In genomic region chr15:88620995-88621772, GRCh38 we compare ENCODE assay signal across 8 cellular contexts. TPM values are rescaled to one million over a fixed set of nuclear protein-coding genes. Genes with fewer than 3 reads are reported as not detected.
DNase-seq lines count a peak whose midpoint lies in the region; ATAC-seq, FAIRE-seq and TF ChIP-seq lines count a peak whose summit lies in the region.

Gene AEN (plus strand): TSS chr15:88621340. CDS start chr15:88626210, 4,870 bp downstream.

- H3K36me3 ChIP-seq in BE2C (peaks cover 24% of the 10 kb centered on the region), kidney epithelial cell (ENCODE audit: control insufficient read depth, insufficient read depth, low read length) (peaks cover 1% of the 10 kb centered on the region)

- ATAC-seq in HG03442 (IDR thresholded peaks at IDR 0.05; ENCODE audit: unreplicated experiment) = peak; percentile 90

- H3K27me3 ChIP-seq in BE2C (no peaks in the 10 kb centered on the region), kidney epithelial cell (ENCODE audit: control insufficient read depth, insufficient read depth, low read length) (no peaks in the 10 kb centered on the region)

- peaks cover 8% of the 10 kb centered on the region for H3K4me1 ChIP-seq in BE2C

- no peak for TF ChIP-seq CTCF in BE2C (IDR thresholded peaks at IDR 0.05; ENCODE audit: low read depth, low read length)
- TF ChIP-seq CTCF in kidney epithelial cell (IDR thresholded peaks at IDR 0.05; ENCODE audit: insufficient read depth, low read length, poor library complexity, severe bottlenecking) = no peak

- H3K4me3 ChIP-seq in BE2C (ENCODE audit: low read depth, low read length) = peak within 1 kb of the TSS; percentile 87
- H3K4me3 ChIP-seq in kidney epithelial cell (ENCODE audit: low read depth, low read length) = peak within 1 kb of the TSS; percentile 79

- no peaks in the 10 kb centered on the region for H3K9me3 ChIP-seq in BE2C

- peak; percentile 86 for FAIRE-seq in GM19239 (lab: Jason Lieb, UNC)

- peak; percentile 97 for DNase-seq in BE2C
- peak; percentile 89 for DNase-seq in GM19239 (ENCODE audit: insufficient read length, low spot score)
- DNase-seq in NCI-H510A treated with DMSO at 0.1 percent for 48 hours (lab: John Stamatoyannopoulos, UW) = peak; percentile 80
- DNase-seq in activated CD4-positive, alpha-beta T cell treated with anti-CD3 and anti-CD28 coated beads for 1 hour = peak; percentile 92
- DNase-seq in cerebellum (ENCODE audit: low spot score) = peak; percentile 99
- DNase-seq in kidney epithelial cell (ENCODE audit: low read depth) = peak; percentile 79
- peak; percentile 96 for DNase-seq in stimulated activated CD4-positive, alpha-beta T cell treated with anti-CD3 and anti-CD28 coated beads, Interleukin-15, amount 100 ng/mL, for 24 hours

RNA-seq across cellular contexts. Expression of gene AEN, which starts in this region (rescaled TPM):
- polyA plus RNA-seq in BE2C (2012; ENCODE audit: insufficient read depth, insufficient read length, low read depth) = 72.5 TPM
- total RNA-seq in cerebellum = 4.4 TPM
- total RNA-seq in kidney epithelial cell = 78.2 and 78.7 TPM in 2 replicates

Comparison
In these comparisons a context has a peak if more than half of its experiments do, and no peak if none do; other contexts are left out.
1. Peak in every context shown above with its lines: DNase-seq, ATAC-seq and H3K4me3 ChIP-seq.
2. RNA of gene AEN (total RNA-seq): 78.2 to 78.7 TPM in kidney epithelial cell; 4.4 TPM in cerebellum (single experiment); every median in the first group is over 10 times any median in the second.